Comparison of ENCODE assay signal across 8 cellular contexts in genomic region chr12:96907681-96908163, GRCh38. TPM values are rescaled to one million over a fixed set of nuclear protein-coding genes. Genes with fewer than 3 reads are reported as not detected.
DNase-seq lines count a peak whose midpoint lies in the region; ATAC-seq and TF ChIP-seq lines count a peak whose summit lies in the region.

No MANE protein-coding gene starts in this region.

- H3K36me3 ChIP-seq in ACC112 (ENCODE audit: insufficient read depth, low read length) = no peaks in the 10 kb centered on the region
- H3K36me3 ChIP-seq in cardiac muscle cell = no peaks in the 10 kb centered on the region

- H3K27ac ChIP-seq in ACC112 (ENCODE audit: low read depth, low read length) (peak overlapping the region; percentile 76; the same call in 1 of the 2 replicates), cardiac muscle cell (peak overlapping the region; percentile 57)

- no peaks in the 10 kb centered on the region for H3K9me3 ChIP-seq in cardiac muscle cell (ENCODE audit: low read depth)

- peak overlapping the region; percentile 98 for H3K27ac Mint-ChIP-seq in activated naive CD4-positive, alpha-beta T cell treated with anti-CD3 and anti-CD28 coated beads, Interleukin-2, amount 10 ng/mL, durations not matched to agents 7 days and 5 days
- peak overlapping the region; percentile 96 for H3K27ac Mint-ChIP-seq in progenitor cell of endocrine pancreas

- ATAC-seq in HG02678 (IDR thresholded peaks at IDR 0.05; ENCODE audit: unreplicated experiment) (peak; percentile 25), HG03108 (IDR thresholded peaks at IDR 0.05; ENCODE audit: unreplicated experiment) (no peak)

- CTCF ChIA-PET in activated naive CD4-positive, alpha-beta T cell treated with anti-CD3 and anti-CD28 coated beads, Interleukin-2, amount 10 ng/mL, durations not matched to agents 7 days and 5 days (lab: Charles Lee) = no interaction called here

- peaks cover 47% of the 10 kb centered on the region for H3K4me1 Mint-ChIP-seq in activated naive CD4-positive, alpha-beta T cell treated with anti-CD3 and anti-CD28 coated beads, Interleukin-2, amount 10 ng/mL, durations not matched to agents 7 days and 5 days
- peaks cover 28% of the 10 kb centered on the region for H3K4me1 Mint-ChIP-seq in progenitor cell of endocrine pancreas (ENCODE audit: low read depth)

- H3K4me1 ChIP-seq in ACC112 (ENCODE audit: control insufficient read depth, insufficient read depth, low read length, unreplicated experiment) = peaks cover 21% of the 10 kb centered on the region
- peaks cover 41% of the 10 kb centered on the region for H3K4me1 ChIP-seq in cardiac muscle cell (ENCODE audit: low read depth)

- H3K4me3 ChIP-seq in ACC112 (ENCODE audit: low read depth, low read length) (peak overlapping the region; percentile 100), cardiac muscle cell (peak overlapping the region; percentile 50)

- H3K9me3 Mint-ChIP-seq in activated naive CD4-positive, alpha-beta T cell treated with anti-CD3 and anti-CD28 coated beads, Interleukin-2, amount 10 ng/mL, durations not matched to agents 7 days and 5 days = no peaks in the 10 kb centered on the region
- no peaks in the 10 kb centered on the region for H3K9me3 Mint-ChIP-seq in progenitor cell of endocrine pancreas (ENCODE audit: low read depth)

- DNase-seq in GM10266 (ENCODE audit: extremely low spot score) (peak; percentile 31), NCI-H2227 treated with DMSO at 0.1 percent for 48 hours (lab: John Stamatoyannopoulos, UW) (peak; percentile 63), cardiac muscle cell (ENCODE audit: low read depth in 1 of 2, low spot score in 1 of 2) (peak; percentile 29 to 49), progenitor cell of endocrine pancreas (ENCODE audit: low spot score, unreplicated experiment) (no peak)
- DNase-seq in activated naive CD4-positive, alpha-beta T cell treated with anti-CD3 and anti-CD28 coated beads, Interleukin-2, amount 10 ng/mL, durations not matched to agents 7 days and 5 days = peak; percentile 37

- H2AFZ ChIP-seq in ACC112 (ENCODE audit: low read length, unreplicated experiment) = peak overlapping the region; percentile 100

- H3K27me3 ChIP-seq in ACC112 (ENCODE audit: insufficient read depth, low read length) = no peaks in the 10 kb centered on the region
- no peaks in the 10 kb centered on the region for H3K27me3 ChIP-seq in cardiac muscle cell

- H3K36me3 Mint-ChIP-seq in activated naive CD4-positive, alpha-beta T cell treated with anti-CD3 and anti-CD28 coated beads, Interleukin-2, amount 10 ng/mL, durations not matched to agents 7 days and 5 days = peaks cover 29% of the 10 kb centered on the region
- peaks cover 2% of the 10 kb centered on the region for H3K36me3 Mint-ChIP-seq in progenitor cell of endocrine pancreas (ENCODE audit: insufficient read depth)

- no peak for TF ChIP-seq CTCF in GM10266 (IDR thresholded peaks at IDR 0.05; ENCODE audit: control insufficient read depth, insufficient read depth, low read depth, missing control alignments)
- no peak for TF ChIP-seq CTCF in cardiac muscle cell (IDR thresholded peaks at IDR 0.05; ENCODE audit: low read depth, low read length)
- TF ChIP-seq CTCF in progenitor cell of endocrine pancreas (IDR thresholded peaks at IDR 0.05; ENCODE audit: unreplicated experiment) = no peak

- peaks cover 4% of the 10 kb centered on the region for H3K27me3 Mint-ChIP-seq in activated naive CD4-positive, alpha-beta T cell treated with anti-CD3 and anti-CD28 coated beads, Interleukin-2, amount 10 ng/mL, durations not matched to agents 7 days and 5 days
- H3K27me3 Mint-ChIP-seq in progenitor cell of endocrine pancreas = no peaks in the 10 kb centered on the region

- H3K79me2 ChIP-seq in ACC112 (ENCODE audit: control insufficient read depth, insufficient read depth, low read length, unreplicated experiment) = peaks cover 42% of the 10 kb centered on the region

- H3K4me3 Mint-ChIP-seq in activated naive CD4-positive, alpha-beta T cell treated with anti-CD3 and anti-CD28 coated beads, Interleukin-2, amount 10 ng/mL, durations not matched to agents 7 days and 5 days = peak overlapping the region; percentile 92
- H3K4me3 Mint-ChIP-seq in progenitor cell of endocrine pancreas (ENCODE audit: low read depth) = peak overlapping the region; percentile 84

RNA-seq across cellular contexts. Expression of gene NEDD1, which starts 0.7 kb away (rescaled TPM):
- 15.9 and 19.2 TPM in 2 replicates for total RNA-seq in cardiac muscle cell
- 22.0 and 30.6 TPM in 2 replicates for polyA plus RNA-seq in cardiac muscle cell
- total RNA-seq in progenitor cell of endocrine pancreas = 24.3 and 24.9 TPM in 2 replicates
